10 cellular contexts compared by ENCODE assay signal in the genomic region with DNA sequence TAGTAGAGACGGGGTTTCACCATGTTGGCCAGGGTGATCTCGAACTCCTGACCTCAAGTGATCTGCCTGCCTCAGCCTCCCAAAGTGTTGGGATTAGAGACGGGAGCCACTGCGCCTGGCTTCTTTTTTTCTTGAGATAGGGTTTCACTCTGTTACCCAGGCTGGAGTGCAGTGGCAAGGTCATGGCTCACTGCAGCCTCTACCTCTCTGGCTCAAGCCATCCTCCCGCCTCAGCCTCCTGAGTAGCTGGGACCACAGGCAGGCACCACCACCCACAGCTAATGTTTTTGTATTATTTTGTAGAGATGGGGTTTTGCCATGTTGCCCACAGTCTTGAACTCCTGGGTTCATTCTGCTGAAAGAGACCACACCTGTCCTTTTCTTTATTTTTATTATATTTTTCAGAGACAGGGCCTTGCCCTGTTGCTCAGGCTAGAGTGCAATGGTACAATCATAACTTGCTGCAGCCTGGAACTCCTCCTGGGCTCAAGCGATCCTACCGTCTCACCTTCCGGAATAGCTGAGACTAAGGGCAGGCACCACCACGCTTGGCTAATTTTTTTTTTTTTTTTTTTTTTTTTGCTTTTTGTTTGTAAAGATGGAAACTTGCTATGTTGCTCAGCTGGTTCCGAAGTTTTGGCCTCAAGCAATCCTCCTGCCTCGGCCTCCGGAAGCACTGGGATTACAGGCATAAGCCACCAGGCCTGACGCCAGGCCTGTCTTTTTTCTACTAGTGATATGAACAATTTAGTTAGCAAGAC. TPM values are rescaled to one million over a fixed set of nuclear protein-coding genes. Genes with fewer than 3 reads are reported as not detected.
DNase-seq lines count a peak whose midpoint lies in the region; ATAC-seq, FAIRE-seq and TF ChIP-seq lines count a peak whose summit lies in the region.
"Had no signal": no experiment of that assay in that cellular context is flagged by ENCODE, and none has a peak within 500 bp of the region (broad histone marks: within the 10 kb centered on the region; RNA-seq: fewer than 3 reads in every experiment).

No MANE protein-coding gene starts in this region.

- POLR2A ChIA-PET in HEK293T (lab: Yijun Ruan, JAX): interaction anchor here (1.4 to 6.0 kb wide), 2 partner anchors 12 to 16 kb away, joined by 5 to 60 read pairs; no protein-coding TSS in a partner anchor

- H3K27me3 ChIP-seq in bronchial epithelial cell (ENCODE audit: control insufficient read depth, insufficient read depth, low read length) (no peaks in the 10 kb centered on the region), tibial nerve (no peaks in the 10 kb centered on the region)

- H3K4me3 ChIP-seq in bronchial epithelial cell (ENCODE audit: low read depth, low read length): peak overlapping the region; percentile 100
- H3K4me3 ChIP-seq in lower leg skin (ENCODE audit: low read depth, poor library complexity, severe bottlenecking): peak overlapping the region; percentile 4
- H3K4me3 ChIP-seq in tibial nerve: peak overlapping the region; percentile 5 to 90 (median 87)

- CTCF ChIA-PET in HEK293T (lab: Yijun Ruan, JAX): interaction anchor here (1.0 to 1.7 kb wide), 2 partner anchors 8 to 12 kb away, joined by 3 read pairs; no protein-coding TSS in a partner anchor

- TF ChIP-seq CTCF in bronchial epithelial cell (IDR thresholded peaks at IDR 0.05; ENCODE audit: insufficient read depth, low read length, severe bottlenecking) (no peak), lower leg skin (IDR thresholded peaks at IDR 0.05) (no peak), tibial nerve (IDR thresholded peaks at IDR 0.05) (no peak)

- no peak for DNase-seq in activated T-cell treated with anti-CD3 and anti-CD28 coated beads, Interleukin-2, amount 50 U/mL, for 4 hours
- DNase-seq in activated T-cell treated with anti-CD3 and anti-CD28 coated beads, Interleukin-2, amount 50 U/mL, for 1 hour: no peak
- DNase-seq in bronchial epithelial cell (ENCODE audit: low read depth) (no peak), lower leg skin (ENCODE audit: low spot score in 2 of 2) (no peak), tibial nerve (ENCODE audit: low spot score in 2 of 2) (no peak), Kasumi-1 (lab: John Stamatoyannopoulos, UW) (no peak), HEK293T (ENCODE audit: extremely low spot score) (no peak)
- DNase-seq: NCI-H1694 treated with DMSO at 0.1 percent for 48 hours had no signal

- 7 to 10% methylated on average over 13 of the region's 13 CpGs for WGBS in lower leg skin, 2 donors
- WGBS in tibial nerve, 2 donors: 53 to 54% methylated on average over 13 of the region's 13 CpGs

- peaks cover 6% of the 10 kb centered on the region for H3K36me3 ChIP-seq in bronchial epithelial cell (ENCODE audit: control insufficient read depth, insufficient read depth, low read length)
- no peaks in the 10 kb centered on the region for H3K36me3 ChIP-seq in tibial nerve

- H3K36me3 Mint-ChIP-seq in activated T-cell treated with anti-CD3 and anti-CD28 coated beads, Interleukin-2, amount 50 U/mL, for 4 hours (ENCODE audit: insufficient read depth): peaks cover 16% of the 10 kb centered on the region

- H3K4me1 Mint-ChIP-seq in activated T-cell treated with anti-CD3 and anti-CD28 coated beads, Interleukin-2, amount 50 U/mL, for 4 hours (ENCODE audit: low read depth): peaks cover 47% of the 10 kb centered on the region

- TF ChIP-seq EP300 in tibial nerve (IDR thresholded peaks at IDR 0.05): no peak

- intact Hi-C loops in lower leg skin (cut with DNase I; ENCODE audit: low total_unique reads): no loop called here

- no peak for ATAC-seq in activated T-cell treated with anti-CD3 and anti-CD28 coated beads, Interleukin-2, amount 50 U/mL, for 4 hours
- no peak for ATAC-seq in GM21381 (IDR thresholded peaks at IDR 0.05; ENCODE audit: unreplicated experiment)

- no peak for TF ChIP-seq POLR2A in lower leg skin (IDR thresholded peaks at IDR 0.05)
- TF ChIP-seq POLR2A in tibial nerve (IDR thresholded peaks at IDR 0.05): no peak

- no peaks in the 10 kb centered on the region for H3K9me3 ChIP-seq in tibial nerve

- FAIRE-seq in bronchial epithelial cell (lab: Jason Lieb, UNC): no peak

- H3K9me3 Mint-ChIP-seq in activated T-cell treated with anti-CD3 and anti-CD28 coated beads, Interleukin-2, amount 50 U/mL, for 4 hours: no peaks in the 10 kb centered on the region

- peaks cover 5% of the 10 kb centered on the region for H3K27me3 Mint-ChIP-seq in activated T-cell treated with anti-CD3 and anti-CD28 coated beads, Interleukin-2, amount 50 U/mL, for 4 hours (ENCODE audit: low read depth)

- H3K4me1 ChIP-seq in tibial nerve: peaks cover 0 to 80% (median 57%) of the 10 kb centered on the region in 4 donors

- H3K4me3 Mint-ChIP-seq in activated T-cell treated with anti-CD3 and anti-CD28 coated beads, Interleukin-2, amount 50 U/mL, for 4 hours: peak overlapping the region; percentile 92

- H3K27ac ChIP-seq in tibial nerve: peak overlapping the region; percentile 92 to 98 (median 96)

TF ChIP-seq in HEK293T, 16 proteins besides CTCF, POLR2A, EP300 and RAD21:
- TF ChIP-seq FOXK2 (IDR thresholded peaks at IDR 0.05) (no peak), ZNF384 (IDR thresholded peaks at IDR 0.05) (no peak), SP1 (IDR thresholded peaks at IDR 0.05) (no peak), TARDBP (IDR thresholded peaks at IDR 0.05) (no peak), NFRKB (IDR thresholded peaks at IDR 0.05) (no peak), ARNT (IDR thresholded peaks at IDR 0.05) (no peak), FOXA1 (IDR thresholded peaks at IDR 0.05) (no peak), HDGF (IDR thresholded peaks at IDR 0.05; ENCODE audit: borderline replicate concordance) (no peak), BHLHE40 (IDR thresholded peaks at IDR 0.05; ENCODE audit: borderline replicate concordance) (no peak), ELF4 (IDR thresholded peaks at IDR 0.05) (no peak), CTBP1 (IDR thresholded peaks at IDR 0.05; ENCODE audit: borderline replicate concordance) (no peak), FOXM1 (IDR thresholded peaks at IDR 0.05; ENCODE audit: borderline replicate concordance) (no peak)
- TF ChIP-seq, protein P1, sequence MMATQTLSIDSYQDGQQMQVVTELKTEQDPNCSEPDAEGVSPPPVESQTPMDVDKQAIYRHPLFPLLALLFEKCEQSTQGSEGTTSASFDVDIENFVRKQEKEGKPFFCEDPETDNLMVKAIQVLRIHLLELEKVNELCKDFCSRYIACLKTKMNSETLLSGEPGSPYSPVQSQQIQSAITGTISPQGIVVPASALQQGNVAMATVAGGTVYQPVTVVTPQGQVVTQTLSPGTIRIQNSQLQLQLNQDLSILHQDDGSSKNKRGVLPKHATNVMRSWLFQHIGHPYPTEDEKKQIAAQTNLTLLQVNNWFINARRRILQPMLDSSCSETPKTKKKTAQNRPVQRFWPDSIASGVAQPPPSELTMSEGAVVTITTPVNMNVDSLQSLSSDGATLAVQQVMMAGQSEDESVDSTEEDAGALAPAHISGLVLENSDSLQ (IDR thresholded peaks at IDR 0.05): no peak
TF ChIP-seq in HEK293T: peak in this region for 0.

RNA-seq across cellular contexts. Expression of a gene that starts 3.1 kb away (rescaled TPM):
- total RNA-seq in activated T-cell treated with anti-CD3 and anti-CD28 coated beads, Interleukin-2, amount 50 U/mL, for 4 hours: 100 to 1,000 TPM; 113 to 162 (median 124) TPM
- total RNA-seq in bronchial epithelial cell (561 and 638 TPM in 2 replicates), lower leg skin (100 to 1,000 TPM; 530 to 611 (median 555) TPM), tibial nerve (100 to 1,000 TPM; 371 to 501 (median 419) TPM)

RNA-seq across cellular contexts. Expression of a gene that starts 35.3 kb away (rescaled TPM):
- total RNA-seq in activated T-cell treated with anti-CD3 and anti-CD28 coated beads, Interleukin-2, amount 50 U/mL, for 4 hours: under 1 TPM; 0.50 to 0.66 (median 0.57) TPM
- total RNA-seq in bronchial epithelial cell (0.13 and 0.53 TPM in 2 replicates), lower leg skin (1 to 10 TPM in 1 of 4 donors, under 1 TPM in 3; 0.21 to 1.1 (median 0.67) TPM), tibial nerve (1 to 10 TPM in 1 of 4 donors, under 1 TPM in 3; under 0.01 to 1.2 (median 0.43) TPM)
- total RNA-seq: T-helper 1 cell treated with Interleukin-12 subunit alpha and Interleukin-12 subunit beta and Interleukin-4 antibody, amounts not matched to agents 30 ng/mL and 1 ng/mL, for 36 hours had no signal

RNA-seq across cellular contexts. Expression of a gene that starts 35.8 kb away (rescaled TPM):
- 10 to 100 TPM; 31.7 to 51.5 (median 37.1) TPM for total RNA-seq in activated T-cell treated with anti-CD3 and anti-CD28 coated beads, Interleukin-2, amount 50 U/mL, for 4 hours
- total RNA-seq in bronchial epithelial cell (1.8 and 16.9 TPM in 2 replicates), lower leg skin (10 to 100 TPM; 30.5 to 45.4 (median 41.4) TPM), tibial nerve (1 to 10 TPM; 1.8 to 4.6 (median 3.5) TPM)

RNA-seq across cellular contexts. Expression of a gene that starts 56.6 kb away (rescaled TPM):
- under 1 TPM; 0.61 to 0.79 (median 0.63) TPM for total RNA-seq in activated T-cell treated with anti-CD3 and anti-CD28 coated beads, Interleukin-2, amount 50 U/mL, for 4 hours
- 30.3 and 83.7 TPM in 2 replicates for total RNA-seq in bronchial epithelial cell
- total RNA-seq in lower leg skin: 100 to 1,000 TPM; 211 to 281 (median 251) TPM
- total RNA-seq in tibial nerve: not detected
- total RNA-seq: T-helper 1 cell treated with Interleukin-12 subunit alpha and Interleukin-12 subunit beta and Interleukin-4 antibody, amounts not matched to agents 30 ng/mL and 1 ng/mL, for 36 hours had no signal

Comparison
In these comparisons a context has a peak if more than half of its experiments do, and no peak if none do; other contexts are left out.
1. H3K4me3 ChIP-seq: peak in every context shown above with its lines; median percentile 100 in bronchial epithelial cell; 87 in tibial nerve; 4 in lower leg skin.